ENCODE assay signal across 16 cellular contexts in the genomic region with DNA sequence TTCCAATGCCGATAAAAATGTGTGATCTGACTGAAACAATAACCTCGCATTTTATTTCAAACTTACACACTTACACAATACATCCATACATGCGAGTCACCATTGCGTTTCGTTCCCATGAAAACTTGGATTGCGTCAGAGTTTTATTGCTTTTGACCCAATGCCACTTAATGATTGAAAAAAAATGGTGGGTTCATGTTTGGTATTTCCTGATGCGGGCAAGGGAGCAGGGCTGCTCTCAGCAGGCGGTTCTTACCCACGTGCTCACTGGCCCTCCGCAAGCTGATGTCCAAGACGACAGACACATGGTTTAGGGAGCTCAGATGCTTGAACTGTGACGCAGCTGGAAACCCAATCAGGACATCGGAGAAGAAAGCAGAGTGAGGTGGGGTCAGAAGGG.
DNase-seq lines count a peak whose midpoint lies in the region; ATAC-seq and TF ChIP-seq lines count a peak whose summit lies in the region.
"Had no signal": no experiment of that assay in that cellular context is flagged by ENCODE, and none has a peak within 500 bp of the region (broad histone marks: within the 10 kb centered on the region; RNA-seq: fewer than 3 reads in every experiment).

No MANE protein-coding gene starts in this region.

- no peak for ATAC-seq in GM21447 (IDR thresholded peaks at IDR 0.05; ENCODE audit: unreplicated experiment)
- ATAC-seq in HG03378 (IDR thresholded peaks at IDR 0.05; ENCODE audit: unreplicated experiment), result no peak
- ATAC-seq: SK-N-SH treated with all-trans-retinoic acid at 6 μM for 48 hours had no signal

- no peak overlapping the region for H3K4me3 ChIP-seq in epithelial cell of esophagus (ENCODE audit: low read length)
- H3K4me3 ChIP-seq: dorsolateral prefrontal cortex, vagina had no signal

- no peak for TF ChIP-seq CTCF in epithelial cell of esophagus (IDR thresholded peaks at IDR 0.05; ENCODE audit: insufficient read depth, low read depth, low read length, missing control alignments)

- DNase-seq in ELR (ENCODE audit: low read depth), result peak; percentile 0
- peak; percentile 67 for DNase-seq in RPMI7951 (ENCODE audit: low read depth)
- DNase-seq in epithelial cell of esophagus (ENCODE audit: low read depth), result peak; percentile 54
- DNase-seq in renal cortical epithelial cell (ENCODE audit: low read depth), result peak; percentile 78
- no peak for DNase-seq in mucosa of gallbladder (ENCODE audit: low spot score)
- DNase-seq: activated CD4-positive, alpha-beta memory T cell treated with anti-CD3 and anti-CD28 coated beads for 36 hours; amygdala; CD4-positive, CD25-positive, alpha-beta regulatory T cell; dorsolateral prefrontal cortex; H9; KBM-7; stimulated activated naive CD4-positive, alpha-beta T cell treated with Interleukin-2 at 50 U/mL for 16 hours had no signal
